Comparison of ENCODE assay signal across 8 cellular contexts in genomic region chr1:203304919-203305808, GRCh38.
DNase-seq lines count a peak whose midpoint lies in the region; ATAC-seq, FAIRE-seq and TF ChIP-seq lines count a peak whose summit lies in the region.

BTG2 (plus strand) TSS chr1:203305519; CDS start chr1:203305607, 88 bp downstream.

- DNase-seq in Ammon's horn (ENCODE audit: low spot score) (peak; percentile 96), GM19239 (ENCODE audit: insufficient read length, low spot score) (peak; percentile 70), NCI-H510A treated with DMSO at 0.1 percent for 48 hours (lab: John Stamatoyannopoulos, UW) (peak; percentile 95), choroid plexus epithelial cell (ENCODE audit: low read depth) (peak; percentile 86), kidney glomerular epithelial cell (lab: John Stamatoyannopoulos, UW) (peak; percentile 91)
- DNase-seq in activated CD4-positive, alpha-beta T cell treated with anti-CD3 and anti-CD28 coated beads for 4 hours: peak; percentile 91 to 93
- peak; percentile 74 to 88 for DNase-seq in stimulated activated CD4-positive, alpha-beta T cell treated with anti-CD3 and anti-CD28 coated beads, Interleukin-1b, Interleukin-23, amount 100 ng/mL, for 1 hour (ENCODE audit: low read depth in 2 of 2)

- no peak for TF ChIP-seq CTCF in choroid plexus epithelial cell (conservative IDR thresholded peaks at IDR 0.05; ENCODE audit: low read depth, low read length)

- peak; percentile 64 for ATAC-seq in HG03442 (IDR thresholded peaks at IDR 0.05; ENCODE audit: unreplicated experiment)

- H3K4me3 ChIP-seq in choroid plexus epithelial cell (ENCODE audit: low read depth, low read length): peak within 1 kb of the TSS; percentile 84

- no peak for FAIRE-seq in GM19239 (lab: Jason Lieb, UNC)

Comparison
In these comparisons a context has a peak if more than half of its experiments do, and no peak if none do; other contexts are left out.
1. Peak in every context shown above with its lines: DNase-seq, ATAC-seq and H3K4me3 ChIP-seq.